ENCODE assay signal across 8 cellular contexts in the genomic region with DNA sequence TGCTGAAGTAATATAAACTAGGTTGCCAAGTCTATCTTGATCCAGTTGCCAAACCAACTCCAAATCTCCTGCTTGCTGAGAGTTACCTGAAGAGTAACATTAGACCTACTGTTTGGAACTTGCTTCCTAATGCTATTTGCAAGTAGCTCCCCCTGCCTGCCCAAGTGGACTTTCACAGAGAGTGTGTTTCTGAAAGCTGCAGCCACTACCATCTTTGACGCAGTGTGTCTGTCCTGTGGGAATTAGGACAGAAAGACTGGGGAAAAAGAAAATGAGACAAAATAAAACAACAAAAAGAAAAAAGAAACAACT.
DNase-seq lines count a peak whose midpoint lies in the region; ATAC-seq, FAIRE-seq and TF ChIP-seq lines count a peak whose summit lies in the region.

No MANE protein-coding gene starts in this region.

- H3K27me3 Mint-ChIP-seq in endothelial cell (ENCODE audit: unreplicated experiment) (peaks cover 3% of the 10 kb centered on the region), nephron progenitor cell (ENCODE audit: low read depth, poor library complexity) (no peaks in the 10 kb centered on the region)
- no peaks in the 10 kb centered on the region for H3K27me3 Mint-ChIP-seq in stimulated activated naive CD8-positive, alpha-beta T cell treated with anti-CD3 and anti-CD28 coated beads, Interleukin-15, amount 100 ng/mL, for 72 hours

- FAIRE-seq in GM12892 (lab: Jason Lieb, UNC), result no peak

- H3K27ac Mint-ChIP-seq in endothelial cell (ENCODE audit: unreplicated experiment), result no peak overlapping the region
- no peak overlapping the region for H3K27ac Mint-ChIP-seq in nephron progenitor cell
- H3K27ac Mint-ChIP-seq in stimulated activated naive CD8-positive, alpha-beta T cell treated with anti-CD3 and anti-CD28 coated beads, Interleukin-15, amount 100 ng/mL, for 72 hours, result no peak overlapping the region

- TF ChIP-seq POLR2A in GM12892 (IDR thresholded peaks at IDR 0.05; ENCODE audit: low read depth, low read length), result no peak

- no peaks in the 10 kb centered on the region for H3K9me3 Mint-ChIP-seq in endothelial cell (ENCODE audit: unreplicated experiment)
- peaks cover 11% of the 10 kb centered on the region for H3K9me3 Mint-ChIP-seq in nephron progenitor cell
- no peaks in the 10 kb centered on the region for H3K9me3 Mint-ChIP-seq in stimulated activated naive CD8-positive, alpha-beta T cell treated with anti-CD3 and anti-CD28 coated beads, Interleukin-15, amount 100 ng/mL, for 72 hours

- DNase-seq in DMS 273 (lab: John Stamatoyannopoulos, UW; ENCODE audit: unreplicated experiment), result peak; percentile 16
- no peak for DNase-seq in DMS 273 treated with DMSO at 0.1 percent for 48 hours (lab: John Stamatoyannopoulos, UW)
- peak; percentile 53 for DNase-seq in NCI-H69 (lab: John Stamatoyannopoulos, UW)
- DNase-seq in endothelial cell (ENCODE audit: low spot score), result peak; percentile 5
- no peak for DNase-seq in nephron progenitor cell
- no peak for DNase-seq in stimulated activated naive CD8-positive, alpha-beta T cell treated with anti-CD3 and anti-CD28 coated beads, Interleukin-15, amount 100 ng/mL, for 72 hours
- no peak for DNase-seq in NOMO-1 (lab: John Stamatoyannopoulos, UW; ENCODE audit: unreplicated experiment in 2 of 2)
- DNase-seq in GM12892 (ENCODE audit: insufficient read length), result no peak

- no peak for ATAC-seq in stimulated activated naive CD8-positive, alpha-beta T cell treated with anti-CD3 and anti-CD28 coated beads, Interleukin-15, amount 100 ng/mL, for 72 hours

- H3K4me1 Mint-ChIP-seq in endothelial cell (ENCODE audit: unreplicated experiment), result peaks cover 3% of the 10 kb centered on the region
- H3K4me1 Mint-ChIP-seq in nephron progenitor cell, result peaks cover 5% of the 10 kb centered on the region
- H3K4me1 Mint-ChIP-seq in stimulated activated naive CD8-positive, alpha-beta T cell treated with anti-CD3 and anti-CD28 coated beads, Interleukin-15, amount 100 ng/mL, for 72 hours, result no peaks in the 10 kb centered on the region

- TF ChIP-seq CTCF in endothelial cell (IDR thresholded peaks at IDR 0.05; ENCODE audit: unreplicated experiment), result no peak
- peak; percentile 15 for TF ChIP-seq CTCF in nephron progenitor cell (IDR thresholded peaks at IDR 0.05)

- H3K36me3 Mint-ChIP-seq in endothelial cell (ENCODE audit: low read depth, unreplicated experiment) (no peaks in the 10 kb centered on the region), nephron progenitor cell (ENCODE audit: low read depth) (no peaks in the 10 kb centered on the region)

- H3K4me3 Mint-ChIP-seq in endothelial cell (ENCODE audit: unreplicated experiment), result no peak overlapping the region
- H3K4me3 Mint-ChIP-seq in nephron progenitor cell, result no peak overlapping the region
- H3K4me3 Mint-ChIP-seq in stimulated activated naive CD8-positive, alpha-beta T cell treated with anti-CD3 and anti-CD28 coated beads, Interleukin-15, amount 100 ng/mL, for 72 hours, result no peak overlapping the region

Comparison
In these comparisons a context has a peak if more than half of its experiments do, and no peak if none do; other contexts are left out.
1. DNase-seq: peak in DMS 273 (single experiment), NCI-H69 (single experiment) and endothelial cell (single experiment); none in DMS 273 treated with DMSO at 0.1 percent for 48 hours (single experiment), nephron progenitor cell (single experiment), stimulated activated naive CD8-positive, alpha-beta T cell treated with anti-CD3 and anti-CD28 coated beads, Interleukin-15, amount 100 ng/mL, for 72 hours (0 of 2), NOMO-1 (0 of 2) and GM12892 (single experiment).